ENCODE assay signal across 2 cellular contexts in the genomic region with DNA sequence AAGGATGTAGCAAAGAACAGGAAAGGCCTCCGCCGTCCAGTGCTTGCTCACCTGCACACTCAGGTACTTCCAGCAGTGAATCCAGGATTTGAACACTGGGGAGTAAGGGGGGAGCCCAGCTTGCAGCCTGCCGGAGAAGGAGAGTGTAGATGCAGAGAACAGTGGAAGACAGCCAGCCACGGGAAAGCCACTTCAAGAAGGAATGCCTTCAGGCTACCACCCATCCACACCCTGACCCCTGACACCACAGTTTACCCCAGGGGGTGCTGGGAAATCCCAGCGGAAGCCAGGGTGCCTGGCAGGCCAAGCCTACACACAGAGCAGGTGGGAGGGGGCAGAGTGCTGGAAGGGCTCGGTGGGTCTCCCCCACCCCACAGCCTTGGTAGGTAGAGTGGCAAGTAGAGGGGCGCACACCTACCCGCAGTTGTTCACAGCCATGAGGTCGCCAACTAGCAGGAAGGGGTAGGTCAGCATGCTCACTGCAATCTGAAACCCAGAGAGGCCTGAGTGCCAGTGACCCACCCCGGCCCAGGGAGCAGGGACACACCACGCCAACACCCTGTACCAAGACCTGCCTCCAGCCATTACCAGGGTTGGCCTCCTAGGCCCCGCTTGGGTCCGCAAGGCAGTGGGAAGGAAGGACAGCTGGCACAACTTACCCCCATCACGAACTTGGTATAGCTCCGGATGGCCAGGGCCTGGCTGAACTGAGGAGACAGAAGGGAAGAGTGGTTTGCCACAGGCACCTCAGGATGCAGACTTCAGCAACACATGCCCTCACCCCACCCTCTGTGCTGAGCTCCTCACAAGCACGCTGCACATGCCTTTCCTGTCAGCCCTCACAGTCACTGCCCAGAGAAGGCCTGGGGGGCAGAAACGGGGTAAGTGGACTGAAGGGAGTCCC.
TF ChIP-seq lines count a peak whose summit lies in the region.

No MANE protein-coding gene starts in this region.

TF ChIP-seq in GM12891, 5 proteins besides CTCF, POLR2A, EP300 and RAD21:
- TF ChIP-seq SPI1 (IDR thresholded peaks at IDR 0.05; ENCODE audit: low read depth, low read length), result no peak
- no peak for TF ChIP-seq POU2F2 (IDR thresholded peaks at IDR 0.05; ENCODE audit: low read depth, low read length)
- no peak for TF ChIP-seq TAF1 (IDR thresholded peaks at IDR 0.05; ENCODE audit: low read depth, low read length)
- TF ChIP-seq POLR2AphosphoS5 (IDR thresholded peaks at IDR 0.05; ENCODE audit: low read depth, low read length), result no peak
- no peak for TF ChIP-seq PAX5 (IDR thresholded peaks at IDR 0.05; ENCODE audit: insufficient read depth, low read length, severe bottlenecking)

TF ChIP-seq in K562, 482 proteins besides CTCF, POLR2A, EP300 and RAD21:
- no peak for TF ChIP-seq BRCA1 (IDR thresholded peaks at IDR 0.05)
- TF ChIP-seq BRCA1 (CRISPR knock-in tag; IDR thresholded peaks at IDR 0.05), result 0 out of 2 replicates have a peak, but pooled peaks have one; percentile 51
- TF ChIP-seq POLR2G (IDR thresholded peaks at IDR 0.05; ENCODE audit: low read depth, low read length), result 0 out of 2 replicates have a peak, but pooled peaks have one; percentile 36
- TF ChIP-seq HSF4 (CRISPR knock-in tag; IDR thresholded peaks at IDR 0.05; ENCODE audit: borderline replicate concordance), result no peak
- TF ChIP-seq, protein P1, sequence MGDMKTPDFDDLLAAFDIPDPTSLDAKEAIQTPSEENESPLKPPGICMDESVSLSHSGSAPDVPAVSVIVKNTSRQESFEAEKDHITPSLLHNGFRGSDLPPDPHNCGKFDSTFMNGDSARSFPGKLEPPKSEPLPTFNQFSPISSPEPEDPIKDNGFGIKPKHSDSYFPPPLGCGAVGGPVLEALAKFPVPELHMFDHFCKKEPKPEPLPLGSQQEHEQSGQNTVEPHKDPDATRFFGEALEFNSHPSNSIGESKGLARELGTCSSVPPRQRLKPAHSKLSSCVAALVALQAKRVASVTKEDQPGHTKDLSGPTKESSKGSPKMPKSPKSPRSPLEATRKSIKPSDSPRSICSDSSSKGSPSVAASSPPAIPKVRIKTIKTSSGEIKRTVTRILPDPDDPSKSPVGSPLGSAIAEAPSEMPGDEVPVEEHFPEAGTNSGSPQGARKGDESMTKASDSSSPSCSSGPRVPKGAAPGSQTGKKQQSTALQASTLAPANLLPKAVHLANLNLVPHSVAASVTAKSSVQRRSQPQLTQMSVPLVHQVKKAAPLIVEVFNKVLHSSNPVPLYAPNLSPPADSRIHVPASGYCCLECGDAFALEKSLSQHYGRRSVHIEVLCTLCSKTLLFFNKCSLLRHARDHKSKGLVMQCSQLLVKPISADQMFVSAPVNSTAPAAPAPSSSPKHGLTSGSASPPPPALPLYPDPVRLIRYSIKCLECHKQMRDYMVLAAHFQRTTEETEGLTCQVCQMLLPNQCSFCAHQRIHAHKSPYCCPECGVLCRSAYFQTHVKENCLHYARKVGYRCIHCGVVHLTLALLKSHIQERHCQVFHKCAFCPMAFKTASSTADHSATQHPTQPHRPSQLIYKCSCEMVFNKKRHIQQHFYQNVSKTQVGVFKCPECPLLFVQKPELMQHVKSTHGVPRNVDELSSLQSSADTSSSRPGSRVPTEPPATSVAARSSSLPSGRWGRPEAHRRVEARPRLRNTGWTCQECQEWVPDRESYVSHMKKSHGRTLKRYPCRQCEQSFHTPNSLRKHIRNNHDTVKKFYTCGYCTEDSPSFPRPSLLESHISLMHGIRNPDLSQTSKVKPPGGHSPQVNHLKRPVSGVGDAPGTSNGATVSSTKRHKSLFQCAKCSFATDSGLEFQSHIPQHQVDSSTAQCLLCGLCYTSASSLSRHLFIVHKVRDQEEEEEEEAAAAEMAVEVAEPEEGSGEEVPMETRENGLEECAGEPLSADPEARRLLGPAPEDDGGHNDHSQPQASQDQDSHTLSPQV (IDR thresholded peaks at IDR 0.05), result no peak
- peak; percentile 50 for TF ChIP-seq RBFOX2 (IDR thresholded peaks at IDR 0.05; ENCODE audit: low read depth, low read length)
